In genomic region chr7:158538156-158538946, GRCh38 we compare ENCODE assay signal across 1 cellular context.
TF ChIP-seq lines count a peak whose summit lies in the region.

No MANE protein-coding gene starts in this region.

TF ChIP-seq in IMR-90, 13 proteins besides CTCF, POLR2A, EP300 and RAD21:
- no peak for TF ChIP-seq MXI1 (IDR thresholded peaks at IDR 0.05; ENCODE audit: borderline replicate concordance, low read depth, low read length)
- TF ChIP-seq USF2 (IDR thresholded peaks at IDR 0.05; ENCODE audit: low read depth, low read length) = no peak
- no peak for TF ChIP-seq FOS (IDR thresholded peaks at IDR 0.05; ENCODE audit: low read depth, low read length)
- TF ChIP-seq CEBPB (IDR thresholded peaks at IDR 0.05; ENCODE audit: low read depth, low read length) = no peak
- TF ChIP-seq MAFK (IDR thresholded peaks at IDR 0.05; ENCODE audit: low read depth, low read length) = no peak
- no peak for TF ChIP-seq RCOR1 (IDR thresholded peaks at IDR 0.05; ENCODE audit: insufficient replicate concordance, low read length)
- TF ChIP-seq ELK1 (IDR thresholded peaks at IDR 0.05; ENCODE audit: borderline replicate concordance, low read depth, low read length) = no peak
- no peak for TF ChIP-seq SMC3 (IDR thresholded peaks at IDR 0.05; ENCODE audit: low read depth, low read length)
- TF ChIP-seq RFX5 (IDR thresholded peaks at IDR 0.05; ENCODE audit: low read depth, low read length) = no peak
- TF ChIP-seq CHD1 (IDR thresholded peaks at IDR 0.05; ENCODE audit: low read depth, low read length) = no peak
